Comparison of ENCODE assay signal across 1 cellular context in the genomic region with DNA sequence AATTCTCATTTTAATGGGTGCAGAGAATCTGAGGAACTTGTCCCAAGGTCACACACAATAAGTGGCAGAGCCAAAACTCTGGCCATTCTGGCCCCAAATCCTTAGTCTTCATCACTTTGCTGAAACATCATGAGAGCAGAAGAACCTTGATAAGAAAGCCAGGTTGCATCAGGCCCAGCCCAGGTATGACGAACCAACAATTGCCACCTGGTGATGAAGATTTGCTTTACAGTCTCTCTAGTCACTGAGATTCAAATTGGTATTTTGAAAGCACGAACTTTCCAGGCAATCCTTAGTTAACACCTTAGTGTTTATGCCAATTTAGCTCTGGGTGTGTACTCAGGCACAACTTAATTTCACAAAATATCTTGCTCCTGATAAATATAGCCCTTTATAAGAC.
TF ChIP-seq lines count a peak whose summit lies in the region.

No MANE protein-coding gene starts in this region.

TF ChIP-seq in GM23338, 12 proteins besides CTCF, POLR2A, EP300 and RAD21 (continued from another document):
- TF ChIP-seq, protein P1, sequence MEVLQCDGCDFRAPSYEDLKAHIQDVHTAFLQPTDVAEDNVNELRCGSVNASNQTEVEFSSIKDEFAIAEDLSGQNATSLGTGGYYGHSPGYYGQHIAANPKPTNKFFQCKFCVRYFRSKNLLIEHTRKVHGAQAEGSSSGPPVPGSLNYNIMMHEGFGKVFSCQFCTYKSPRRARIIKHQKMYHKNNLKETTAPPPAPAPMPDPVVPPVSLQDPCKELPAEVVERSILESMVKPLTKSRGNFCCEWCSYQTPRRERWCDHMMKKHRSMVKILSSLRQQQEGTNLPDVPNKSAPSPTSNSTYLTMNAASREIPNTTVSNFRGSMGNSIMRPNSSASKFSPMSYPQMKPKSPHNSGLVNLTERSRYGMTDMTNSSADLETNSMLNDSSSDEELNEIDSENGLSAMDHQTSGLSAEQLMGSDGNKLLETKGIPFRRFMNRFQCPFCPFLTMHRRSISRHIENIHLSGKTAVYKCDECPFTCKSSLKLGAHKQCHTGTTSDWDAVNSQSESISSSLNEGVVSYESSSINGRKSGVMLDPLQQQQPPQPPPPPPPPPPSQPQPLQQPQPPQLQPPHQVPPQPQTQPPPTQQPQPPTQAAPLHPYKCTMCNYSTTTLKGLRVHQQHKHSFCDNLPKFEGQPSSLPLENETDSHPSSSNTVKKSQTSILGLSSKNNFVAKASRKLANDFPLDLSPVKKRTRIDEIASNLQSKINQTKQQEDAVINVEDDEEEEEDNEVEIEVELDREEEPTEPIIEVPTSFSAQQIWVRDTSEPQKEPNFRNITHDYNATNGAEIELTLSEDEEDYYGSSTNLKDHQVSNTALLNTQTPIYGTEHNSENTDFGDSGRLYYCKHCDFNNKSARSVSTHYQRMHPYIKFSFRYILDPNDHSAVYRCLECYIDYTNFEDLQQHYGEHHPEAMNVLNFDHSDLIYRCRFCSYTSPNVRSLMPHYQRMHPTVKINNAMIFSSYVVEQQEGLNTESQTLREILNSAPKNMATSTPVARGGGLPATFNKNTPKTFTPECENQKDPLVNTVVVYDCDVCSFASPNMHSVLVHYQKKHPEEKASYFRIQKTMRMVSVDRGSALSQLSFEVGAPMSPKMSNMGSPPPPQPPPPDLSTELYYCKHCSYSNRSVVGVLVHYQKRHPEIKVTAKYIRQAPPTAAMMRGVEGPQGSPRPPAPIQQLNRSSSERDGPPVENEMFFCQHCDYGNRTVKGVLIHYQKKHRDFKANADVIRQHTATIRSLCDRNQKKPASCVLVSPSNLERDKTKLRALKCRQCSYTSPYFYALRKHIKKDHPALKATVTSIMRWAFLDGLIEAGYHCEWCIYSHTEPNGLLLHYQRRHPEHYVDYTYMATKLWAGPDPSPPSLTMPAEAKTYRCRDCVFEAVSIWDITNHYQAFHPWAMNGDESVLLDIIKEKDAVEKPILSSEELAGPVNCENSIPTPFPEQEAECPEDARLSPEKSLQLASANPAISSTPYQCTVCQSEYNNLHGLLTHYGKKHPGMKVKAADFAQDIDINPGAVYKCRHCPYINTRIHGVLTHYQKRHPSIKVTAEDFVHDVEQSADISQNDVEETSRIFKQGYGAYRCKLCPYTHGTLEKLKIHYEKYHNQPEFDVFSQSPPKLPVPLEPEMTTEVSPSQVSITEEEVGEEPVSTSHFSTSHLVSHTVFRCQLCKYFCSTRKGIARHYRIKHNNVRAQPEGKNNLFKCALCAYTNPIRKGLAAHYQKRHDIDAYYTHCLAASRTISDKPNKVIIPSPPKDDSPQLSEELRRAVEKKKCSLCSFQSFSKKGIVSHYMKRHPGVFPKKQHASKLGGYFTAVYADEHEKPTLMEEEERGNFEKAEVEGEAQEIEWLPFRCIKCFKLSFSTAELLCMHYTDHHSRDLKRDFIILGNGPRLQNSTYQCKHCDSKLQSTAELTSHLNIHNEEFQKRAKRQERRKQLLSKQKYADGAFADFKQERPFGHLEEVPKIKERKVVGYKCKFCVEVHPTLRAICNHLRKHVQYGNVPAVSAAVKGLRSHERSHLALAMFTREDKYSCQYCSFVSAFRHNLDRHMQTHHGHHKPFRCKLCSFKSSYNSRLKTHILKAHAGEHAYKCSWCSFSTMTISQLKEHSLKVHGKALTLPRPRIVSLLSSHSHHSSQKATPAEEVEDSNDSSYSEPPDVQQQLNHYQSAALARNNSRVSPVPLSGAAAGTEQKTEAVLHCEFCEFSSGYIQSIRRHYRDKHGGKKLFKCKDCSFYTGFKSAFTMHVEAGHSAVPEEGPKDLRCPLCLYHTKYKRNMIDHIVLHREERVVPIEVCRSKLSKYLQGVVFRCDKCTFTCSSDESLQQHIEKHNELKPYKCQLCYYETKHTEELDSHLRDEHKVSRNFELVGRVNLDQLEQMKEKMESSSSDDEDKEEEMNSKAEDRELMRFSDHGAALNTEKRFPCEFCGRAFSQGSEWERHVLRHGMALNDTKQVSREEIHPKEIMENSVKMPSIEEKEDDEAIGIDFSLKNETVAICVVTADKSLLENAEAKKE (CRISPR knock-in tag; IDR thresholded peaks at IDR 0.05): no peak
- TF ChIP-seq EZH2 (IDR thresholded peaks at IDR 0.05; ENCODE audit: low read depth, unreplicated experiment): no peak
TF ChIP-seq in GM23338: peak in this region for 0.
